Comparison of ENCODE assay signal across 1 cellular context in genomic region chr17:41733348-41734138, GRCh38.
TF ChIP-seq lines count a peak whose summit lies in the region.

No MANE protein-coding gene starts in this region.

TF ChIP-seq in WTC11, 78 proteins besides CTCF, POLR2A, EP300 and RAD21:
- no peak for TF ChIP-seq USF1 (CRISPR knock-in tag; IDR thresholded peaks at IDR 0.05)
- TF ChIP-seq SMAD3 (CRISPR knock-in tag; IDR thresholded peaks at IDR 0.05; ENCODE audit: borderline replicate concordance) = no peak
- no peak for TF ChIP-seq ZMAT4 (CRISPR knock-in tag; IDR thresholded peaks at IDR 0.05)
